Comparison of ENCODE assay signal across 18 cellular contexts in the genomic region with DNA sequence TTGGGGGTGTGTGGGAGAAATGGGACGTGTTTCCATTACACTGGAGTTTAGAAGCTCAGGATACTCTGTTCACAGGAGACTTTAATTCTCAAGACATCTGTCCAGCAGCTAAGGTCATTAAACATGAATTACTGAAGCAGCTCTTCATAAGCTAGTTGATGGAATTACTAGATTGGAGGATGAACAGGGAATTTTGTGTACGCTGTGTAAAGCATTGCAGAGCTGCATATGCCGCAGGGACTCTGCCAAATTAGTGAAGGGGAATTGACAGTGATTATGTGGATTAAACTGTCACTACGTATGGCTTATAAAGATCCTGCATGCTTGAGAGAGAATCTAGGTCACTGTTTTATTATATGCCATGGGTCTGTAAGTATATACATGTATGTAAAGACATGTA.
DNase-seq lines count a peak whose midpoint lies in the region; ATAC-seq and TF ChIP-seq lines count a peak whose summit lies in the region.
"Had no signal": no experiment of that assay in that cellular context is flagged by ENCODE, and none has a peak within 500 bp of the region (broad histone marks: within the 10 kb centered on the region; RNA-seq: fewer than 3 reads in every experiment).

No MANE protein-coding gene starts in this region.

- TF ChIP-seq POLR2A in esophagus squamous epithelium (IDR thresholded peaks at IDR 0.05), result no peak

- TF ChIP-seq CTCF in dorsolateral prefrontal cortex (IDR thresholded peaks at IDR 0.05 in 54 of 56, conservative IDR thresholded peaks at IDR 0.05 in 2 of 56; ENCODE audit: low read depth in 1 of 56, partially characterized antibody in 56 of 56) (no peak), esophagus squamous epithelium (IDR thresholded peaks at IDR 0.05) (no peak), left ventricle myocardium inferior (IDR thresholded peaks at IDR 0.05; ENCODE audit: borderline replicate concordance) (no peak)

- DNase-seq in Ammon's horn (ENCODE audit: low spot score) (peak; percentile 23), NCI-H524 (lab: John Stamatoyannopoulos, UW) (peak; percentile 79 to 98), NCI-H82 treated with DMSO at 0.1 percent for 48 hours (lab: John Stamatoyannopoulos, UW; ENCODE audit: unreplicated experiment) (peak; percentile 99), dorsolateral prefrontal cortex (no peak), esophagus squamous epithelium (lab: John Stamatoyannopoulos, UW) (no peak), left ventricle myocardium inferior (no peak)
- DNase-seq in central memory CD4-positive, alpha-beta T cell, result no peak
- DNase-seq: BE2C; CD4-positive, alpha-beta T cell; CD8-positive, alpha-beta memory T cell; DMS153; DND-41; GM23248; H7; HCEC 1CT had no signal

- no peaks in the 10 kb centered on the region for H3K9me3 ChIP-seq in esophagus squamous epithelium
- no peaks in the 10 kb centered on the region for H3K9me3 ChIP-seq in left ventricle myocardium inferior (replicated peaks)
- H3K9me3 ChIP-seq: BE2C had no signal

- H3K4me3 ChIP-seq in dorsolateral prefrontal cortex (no peak overlapping the region), esophagus squamous epithelium (no peak overlapping the region), left ventricle myocardium inferior (no peak overlapping the region)
- H3K4me3 ChIP-seq: BLaER1 treated with 17β-estradiol and CSF1 and Interleukin-3, amounts not matched to agents 10 nM and 100 nM; GM23248 had no signal

- intact Hi-C loops in dorsolateral prefrontal cortex (cut with DNase I), result no loop called here
- intact Hi-C loops in esophagus squamous epithelium (cut with DNase I), result no loop called here
- intact Hi-C loops in left ventricle myocardium inferior (cut with micrococcal nuclease), result no loop called here

- WGBS in esophagus squamous epithelium, 2 donors, result 72 to 73% methylated on average over 3 to 4 of the region's 4 CpGs

- peak overlapping the region in 38 of 59 donors; percentile 0 to 80 (median 52) for H3K27ac ChIP-seq in dorsolateral prefrontal cortex
- H3K27ac ChIP-seq in esophagus squamous epithelium, result no peak overlapping the region
- H3K27ac ChIP-seq in left ventricle myocardium inferior (replicated peaks), result no peak overlapping the region
- H3K27ac ChIP-seq: 22Rv1; BLaER1 treated with 17β-estradiol and CSF1 and Interleukin-3, amounts not matched to agents 10 nM and 100 nM; GM23248 had no signal

- no peaks in the 10 kb centered on the region for H3K36me3 ChIP-seq in esophagus squamous epithelium
- no peaks in the 10 kb centered on the region for H3K36me3 ChIP-seq in left ventricle myocardium inferior
- H3K36me3 ChIP-seq: BE2C; BLaER1 treated with 17β-estradiol and CSF1 and Interleukin-3, amounts not matched to agents 10 nM and 100 nM had no signal

- H3K27me3 ChIP-seq in dorsolateral prefrontal cortex (no peaks in the 10 kb centered on the region), esophagus squamous epithelium (no peaks in the 10 kb centered on the region), left ventricle myocardium inferior (ENCODE audit: low read depth) (no peaks in the 10 kb centered on the region)
- H3K27me3 ChIP-seq: BE2C; BLaER1 treated with 17β-estradiol and CSF1 and Interleukin-3, amounts not matched to agents 10 nM and 100 nM had no signal

- H3K4me1 ChIP-seq in esophagus squamous epithelium (no peaks in the 10 kb centered on the region), left ventricle myocardium inferior (no peaks in the 10 kb centered on the region)
- H3K4me1 ChIP-seq: BE2C had no signal

- no peak for ATAC-seq in HG02973 (IDR thresholded peaks at IDR 0.05; ENCODE audit: unreplicated experiment)

Comparison
In these comparisons a context has a peak if more than half of its experiments do, and no peak if none do; other contexts are left out.
1. DNase-seq: peak in Ammon's horn (single experiment), NCI-H524 (2 of 2) and NCI-H82 treated with DMSO at 0.1 percent for 48 hours (single experiment); none in dorsolateral prefrontal cortex (0 of 10), esophagus squamous epithelium (single experiment), central memory CD4-positive, alpha-beta T cell (single experiment) and left ventricle myocardium inferior (single experiment).
2. H3K27ac ChIP-seq: peak in dorsolateral prefrontal cortex (38 of 59); none in esophagus squamous epithelium (0 of 4) and left ventricle myocardium inferior (single experiment).